22 cellular contexts compared by ENCODE assay signal in the genomic region with DNA sequence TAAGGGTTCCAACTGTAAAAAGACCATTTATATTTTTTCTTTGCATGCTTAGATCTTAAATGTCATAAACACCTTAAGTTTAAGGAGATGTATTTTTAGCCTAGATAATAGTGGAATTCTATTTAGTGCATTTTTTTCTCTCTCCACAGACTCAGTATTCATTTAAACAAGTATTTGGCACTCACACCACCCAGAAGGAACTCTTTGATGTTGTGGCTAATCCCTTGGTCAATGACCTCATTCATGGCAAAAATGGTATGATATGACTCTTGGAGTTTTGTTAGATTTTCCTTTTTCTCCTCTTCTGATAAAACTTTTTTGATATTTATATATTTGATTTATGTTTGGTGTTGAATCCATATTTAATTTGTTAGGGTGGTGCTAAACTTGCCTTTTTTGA. TPM values are rescaled to one million over a fixed set of nuclear protein-coding genes. Genes with fewer than 3 reads are reported as not detected.
A peak's percentile ranks its signal among the peaks of the same experiment; 100 is the strongest.
DNase-seq lines count a peak whose midpoint lies in the region; ATAC-seq and TF ChIP-seq lines count a peak whose summit lies in the region.
"Had no signal": no experiment of that assay in that cellular context is flagged by ENCODE, and none has a peak within 500 bp of the region (broad histone marks: within the 10 kb centered on the region; RNA-seq: fewer than 3 reads in every experiment).

No MANE protein-coding gene starts in this region.

- CTCF ChIA-PET in OCI-LY7 (lab: Charles Lee; ENCODE audit: unreplicated experiment) = no interaction called here

- peaks cover 98% of the 10 kb centered on the region for H3K36me3 ChIP-seq in SJSA1
- H3K36me3 ChIP-seq in OCI-LY7 (ENCODE audit: insufficient read depth, low read length) = peaks cover 94% of the 10 kb centered on the region

- no peak overlapping the region for H3K4me2 ChIP-seq in OCI-LY7 (ENCODE audit: low read length)

- H3K36me3 Mint-ChIP-seq in chondrocyte (ENCODE audit: low read depth) = peaks cover 7% of the 10 kb centered on the region
- peaks cover 21% of the 10 kb centered on the region for H3K36me3 Mint-ChIP-seq in neural crest cell (ENCODE audit: low read depth)

- H3K9me3 ChIP-seq in SJSA1 (replicated peaks) = no peaks in the 10 kb centered on the region
- H3K9me3 ChIP-seq in OCI-LY7 (ENCODE audit: low read length) = no peaks in the 10 kb centered on the region
- H3K9me3 ChIP-seq: BE2C had no signal

- no peak overlapping the region for H3K4me3 Mint-ChIP-seq in chondrocyte (ENCODE audit: unreplicated experiment)
- peak overlapping the region; percentile 38 for H3K4me3 Mint-ChIP-seq in neural crest cell
- H3K4me3 Mint-ChIP-seq: CD4-positive, alpha-beta T cell; HFFc6 had no signal

- TF ChIP-seq CTCF in chondrocyte (IDR thresholded peaks at IDR 0.05) = no peak
- no peak for TF ChIP-seq CTCF in neural crest cell (conservative IDR thresholded peaks at IDR 0.05)
- no peak for TF ChIP-seq CTCF in OCI-LY7 (conservative IDR thresholded peaks at IDR 0.05; ENCODE audit: low read length)

- 0 out of 2 replicates have a peak, but pooled peaks cover 8% of the 10 kb centered on the region for H4K20me1 ChIP-seq in OCI-LY7 (ENCODE audit: insufficient read depth, low read length)

- no peaks in the 10 kb centered on the region for H3K9me3 Mint-ChIP-seq in chondrocyte (ENCODE audit: low read depth)
- H3K9me3 Mint-ChIP-seq in neural crest cell = no peaks in the 10 kb centered on the region
- H3K9me3 Mint-ChIP-seq: CD4-positive, alpha-beta T cell; HFFc6 had no signal

- H3K27ac Mint-ChIP-seq in chondrocyte (ENCODE audit: unreplicated experiment) = peak overlapping the region; percentile 84
- H3K27ac Mint-ChIP-seq in neural crest cell (ENCODE audit: unreplicated experiment) = peak overlapping the region; percentile 68
- H3K27ac Mint-ChIP-seq: CD4-positive, alpha-beta T cell; HFFc6 had no signal

- intact Hi-C loops in OCI-LY7 (cut with micrococcal nuclease; ENCODE audit: unreplicated experiment) = no loop called here

- no peak for ATAC-seq in HG03442 (IDR thresholded peaks at IDR 0.05; ENCODE audit: unreplicated experiment)
- ATAC-seq: GM12878 had no signal

- no peaks in the 10 kb centered on the region for H3K9me2 ChIP-seq in OCI-LY7 (ENCODE audit: insufficient read depth, low read length)

- H3K4me1 Mint-ChIP-seq in chondrocyte (ENCODE audit: low read depth) (peaks cover 50% of the 10 kb centered on the region), neural crest cell (peaks cover 29% of the 10 kb centered on the region)

- DNase-seq in EH (ENCODE audit: low read depth) (peak; percentile 67), SJSA1 (ENCODE audit: low read depth in 1 of 2, low spot score in 2 of 2) (peak in 1 of 2 experiments; percentile 61), chondrocyte (ENCODE audit: low spot score) (no peak), neural crest cell (ENCODE audit: low read depth, low spot score) (no peak), OCI-LY7 (ENCODE audit: low spot score) (no peak), DMS53 treated with DMSO at 0.1 percent for 48 hours (lab: John Stamatoyannopoulos, UW; ENCODE audit: unreplicated experiment) (no peak)
- no peak for DNase-seq in stimulated activated CD4-positive, alpha-beta T cell treated with anti-CD3 and anti-CD28 coated beads, Interleukin-12 subunit alpha, Interleukin-12 subunit beta, amount 100 ng/mL, for 4 hours
- DNase-seq: ACHN; BE2C; Calu3; CD4-positive, alpha-beta T cell; DMS79; GDM1; HFFc6; Kasumi-1; NCI-H1417; NCI-H2029 treated with DMSO at 0.1 percent for 48 hours; NCI-H2171 treated with DMSO at 0.1 percent for 48 hours; NCI-H446 treated with DMSO at 0.1 percent for 48 hours; NCI-H748 treated with DMSO at 0.1 percent for 48 hours had no signal

- H3K27ac ChIP-seq in SJSA1 (peak overlapping the region; percentile 64), OCI-LY7 (ENCODE audit: low read depth, low read length, poor library complexity, severe bottlenecking) (no peak overlapping the region)

- POLR2A ChIA-PET in OCI-LY7 (lab: Charles Lee) = no interaction called here

- no peaks in the 10 kb centered on the region for H3K27me3 ChIP-seq in SJSA1 (replicated peaks)
- H3K27me3 ChIP-seq: BE2C had no signal

- no peak overlapping the region for H2AFZ ChIP-seq in OCI-LY7 (ENCODE audit: low read length)

- H3K4me3 ChIP-seq in SJSA1 (no peak overlapping the region), OCI-LY7 (ENCODE audit: low read depth, low read length, poor library complexity, severe bottlenecking) (no peak overlapping the region)
- H3K4me3 ChIP-seq: GM12878 had no signal

- peaks cover 20% of the 10 kb centered on the region; the same call in 1 of the 2 replicates for H3K79me2 ChIP-seq in OCI-LY7 (ENCODE audit: insufficient read depth, low read depth, low read length)

- BruUV-seq in OCI-LY7 (replicated peaks; lab: Mats Ljungman, UMichigan) = no TSS peak

- peaks cover 51% of the 10 kb centered on the region for H3K4me1 ChIP-seq in SJSA1 (replicated peaks)
- peaks cover under 1% of the 10 kb centered on the region for H3K4me1 ChIP-seq in OCI-LY7 (ENCODE audit: insufficient read depth, low read length, poor library complexity, severe bottlenecking)
- H3K4me1 ChIP-seq: BE2C had no signal

- H3K27me3 Mint-ChIP-seq in chondrocyte (ENCODE audit: low read depth) = no peaks in the 10 kb centered on the region
- no peaks in the 10 kb centered on the region for H3K27me3 Mint-ChIP-seq in neural crest cell (ENCODE audit: low read depth)

RNA-seq across cellular contexts. Expression of a gene that starts 7.3 kb away (rescaled TPM):
- 170 and 171 TPM in 2 replicates for total RNA-seq in SJSA1 (2014; rRNA removed; shearing (Covaris generic))
- 13.5 to 20.4 TPM (median 14.8 TPM) in 3 replicates for total RNA-seq in chondrocyte
- total RNA-seq in neural crest cell = 67.3 and 69.6 TPM in 2 replicates
- total RNA-seq in OCI-LY7 (2014; rRNA removed; shearing (Covaris generic)) = 54.0 and 66.1 TPM in 2 replicates
- total RNA-seq in OCI-LY7 (2022) = 61.6 and 76.5 TPM in 2 replicates

RNA-seq across cellular contexts. Expression of a gene that starts 31.1 kb away (rescaled TPM):
- 166 and 176 TPM in 2 replicates for total RNA-seq in SJSA1 (2014; rRNA removed; shearing (Covaris generic))
- total RNA-seq in chondrocyte (1,418 to 1,674 TPM (median 1,473 TPM) in 3 replicates), neural crest cell (1,595 and 1,772 TPM in 2 replicates), OCI-LY7 (2022) (2,251 and 2,407 TPM in 2 replicates)
- total RNA-seq in OCI-LY7 (2014; rRNA removed; shearing (Covaris generic)) = 469 and 889 TPM in 2 replicates
